ENCODE assay signal across 23 cellular contexts in genomic region chr11:31821779-31822574, GRCh38. TPM values are rescaled to one million over a fixed set of nuclear protein-coding genes. Genes with fewer than 3 reads are reported as not detected.
"Had no signal": no experiment of that assay in that cellular context is flagged by ENCODE, and none has a peak within 500 bp of the region (broad histone marks: within the 10 kb centered on the region; RNA-seq: fewer than 3 reads in every experiment).

No MANE protein-coding gene starts in this region.

- H3K27ac Mint-ChIP-seq: activated CD4-positive, alpha-beta memory T cell treated with anti-CD3 and anti-CD28 coated beads for 36 hours had no signal

- DNase-seq: activated CD4-positive, alpha-beta memory T cell treated with anti-CD3 and anti-CD28 coated beads for 36 hours; activated CD4-positive, alpha-beta T cell treated with anti-CD3 and anti-CD28 coated beads for 4 hours; activated naive CD4-positive, alpha-beta T cell; activated naive CD8-positive, alpha-beta T cell treated with anti-CD3 and anti-CD28 coated beads, Interleukin-2, amount 10 ng/mL, durations not matched to agents 7 days and 5 days; activated T-cell treated with anti-CD3 and anti-CD28 coated beads for 4 hours; amygdala; head of caudate nucleus; left ventricle myocardium inferior; mammary epithelial cell; naive B cell; pancreas; right lobe of liver; small intestine; stimulated activated CD4-positive, alpha-beta T cell treated with anti-CD3 and anti-CD28 coated beads, Interleukin-15, amount 100 ng/mL, for 24 hours; stimulated activated CD4-positive, alpha-beta T cell treated with anti-CD3 and anti-CD28 coated beads, Interleukin-2, amount 100 ng/mL, for 48 hours; stomach; trophoblast cell; WERI-Rb-1 had no signal

- H3K9me3 ChIP-seq: left ventricle myocardium inferior, pancreas, right lobe of liver, vagina had no signal

- FAIRE-seq: colon, endometrium, frontal cortex, pancreas, small intestine had no signal

- H3K36me3 ChIP-seq: left ventricle myocardium inferior, pancreas, right lobe of liver, stomach, vagina, WERI-Rb-1 had no signal

- H3K9me3 Mint-ChIP-seq: activated CD4-positive, alpha-beta memory T cell treated with anti-CD3 and anti-CD28 coated beads for 36 hours had no signal

- H3K4me3 Mint-ChIP-seq: activated CD4-positive, alpha-beta memory T cell treated with anti-CD3 and anti-CD28 coated beads for 36 hours; activated naive CD8-positive, alpha-beta T cell treated with anti-CD3 and anti-CD28 coated beads, Interleukin-2, amount 10 ng/mL, durations not matched to agents 7 days and 5 days had no signal

- H3K4me3 ChIP-seq: left ventricle myocardium inferior, pancreas, right lobe of liver, stomach, vagina had no signal

- ATAC-seq: pancreas, right lobe of liver had no signal

- H3K27ac ChIP-seq: left ventricle myocardium inferior, pancreas, right lobe of liver, stomach, vagina, WERI-Rb-1 had no signal

RNA-seq across cellular contexts. Expression of gene PAX6, which starts 10.9 kb away (rescaled TPM):
- total RNA-seq: activated CD4-positive, alpha-beta memory T cell treated with anti-CD3 and anti-CD28 coated beads for 36 hours; activated naive CD8-positive, alpha-beta T cell treated with anti-CD3 and anti-CD28 coated beads, Interleukin-2, amount 10 ng/mL, durations not matched to agents 7 days and 5 days; left ventricle myocardium inferior; right lobe of liver; T-helper 2 cell treated with Interferon-gamma antibody and Interleukin-4, amounts not matched to agents 100 ng/mL and 5 ng/mL, for 36 hours; vagina had no signal
- polyA plus RNA-seq: mammary epithelial cell had no signal
